ENCODE assay signal across 22 cellular contexts in the genomic region with DNA sequence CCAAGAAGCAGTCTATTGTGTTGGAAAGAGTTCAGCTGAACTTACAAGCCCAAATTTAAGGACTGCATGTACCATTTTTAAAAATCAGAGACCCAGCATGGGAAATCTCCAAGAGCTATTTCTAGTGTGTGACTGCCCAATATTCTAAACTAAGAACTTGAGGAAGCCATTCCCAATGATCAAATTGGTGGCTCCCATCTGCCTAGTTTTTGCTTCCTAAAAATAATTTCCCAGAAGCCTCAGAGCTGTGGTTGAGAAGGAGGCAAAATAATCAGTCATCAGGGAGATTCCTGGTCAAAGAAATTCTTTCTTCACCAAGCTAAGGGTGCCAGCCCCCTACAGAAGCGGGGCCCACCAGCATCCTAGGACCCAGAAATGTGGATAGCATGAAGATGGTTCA.
A peak's percentile ranks its signal among the peaks of the same experiment; 100 is the strongest.
DNase-seq lines count a peak whose midpoint lies in the region; ATAC-seq, FAIRE-seq and TF ChIP-seq lines count a peak whose summit lies in the region.
"Had no signal": no experiment of that assay in that cellular context is flagged by ENCODE, and none has a peak within 500 bp of the region (broad histone marks: within the 10 kb centered on the region; RNA-seq: fewer than 3 reads in every experiment).

No MANE protein-coding gene starts in this region.

- CTCF ChIA-PET in Caco-2 (lab: Charles Lee) = no interaction called here

- H3K4me2 ChIP-seq in GM23248 (ENCODE audit: unreplicated experiment) = peak overlapping the region; percentile 34
- peak overlapping the region; percentile 62 for H3K4me2 ChIP-seq in astrocyte (ENCODE audit: low read length)

- H2AFZ ChIP-seq in GM23248 (no peak overlapping the region), astrocyte (ENCODE audit: low read depth, low read length) (no peak overlapping the region)

- H3K9ac ChIP-seq in GM23248 = no peak overlapping the region
- H3K9ac ChIP-seq in astrocyte (ENCODE audit: low read length) = no peak overlapping the region

- peaks cover 20% of the 10 kb centered on the region for H3K27me3 Mint-ChIP-seq in astrocyte (ENCODE audit: low read depth, unreplicated experiment)
- peaks cover 18% of the 10 kb centered on the region for H3K27me3 Mint-ChIP-seq in Caco-2 (ENCODE audit: insufficient read depth, unreplicated experiment)

- H3K4me3 ChIP-seq in GM23248 (no peak overlapping the region), astrocyte (ENCODE audit: insufficient read depth, low read depth, low read length) (no peak overlapping the region), Caco-2 (ENCODE audit: low read depth, low read length) (no peak overlapping the region)

- H3K36me3 Mint-ChIP-seq in astrocyte (ENCODE audit: low read depth, unreplicated experiment) (no peaks in the 10 kb centered on the region), Caco-2 (ENCODE audit: insufficient read depth, unreplicated experiment) (no peaks in the 10 kb centered on the region)
- H3K36me3 Mint-ChIP-seq: CD8-positive, alpha-beta memory T cell had no signal

- TF ChIP-seq CTCF in astrocyte (IDR thresholded peaks at IDR 0.05; ENCODE audit: insufficient read depth, low read depth, low read length) (no peak), Caco-2 (IDR thresholded peaks at IDR 0.05; ENCODE audit: insufficient read depth in 1 of 2, low read depth in 1 of 2, low read length in 1 of 2, severe bottlenecking in 1 of 2, unreplicated experiment in 1 of 2) (no peak)

- WGBS in GM23248 (ENCODE audit: low coverage in 1 of 2, low lambda C conversion rate in 2 of 2, missing lambda C conversion rate in 2 of 2), 2 experiments = 84 to 86% methylated on average over 1 of the region's 1 CpG

- H3K79me2 ChIP-seq in GM23248 (ENCODE audit: insufficient read depth) = no peaks in the 10 kb centered on the region
- H3K79me2 ChIP-seq in astrocyte (ENCODE audit: insufficient read depth, low read length) = no peaks in the 10 kb centered on the region

- H4K20me1 ChIP-seq in GM23248 (ENCODE audit: insufficient read depth) (no peaks in the 10 kb centered on the region), astrocyte (ENCODE audit: insufficient read depth, low read length) (no peaks in the 10 kb centered on the region)

- TF ChIP-seq POLR2A in H54 (IDR thresholded peaks at IDR 0.05; ENCODE audit: low read depth, low read length) = no peak

- intact Hi-C loops in Caco-2 (cut with micrococcal nuclease; ENCODE audit: unreplicated experiment) = no loop called here

- in situ Hi-C loops in GM23248 (cut with MboI) = no loop called here

- H3K4me3 Mint-ChIP-seq in astrocyte (ENCODE audit: unreplicated experiment) (no peak overlapping the region), Caco-2 (ENCODE audit: unreplicated experiment) (no peak overlapping the region)
- H3K4me3 Mint-ChIP-seq: CD8-positive, alpha-beta memory T cell had no signal

- H3K4me1 ChIP-seq in GM23248 (ENCODE audit: insufficient read depth) (peaks cover 17% of the 10 kb centered on the region), astrocyte (ENCODE audit: insufficient read depth, low read length) (peaks cover 24% of the 10 kb centered on the region), Caco-2 (no peaks in the 10 kb centered on the region)

- POLR2A ChIA-PET in Caco-2 (lab: Charles Lee) = no interaction called here

- H3K9me3 ChIP-seq in GM23248 (ENCODE audit: low read depth) = no peaks in the 10 kb centered on the region
- no peaks in the 10 kb centered on the region for H3K9me3 ChIP-seq in astrocyte (ENCODE audit: insufficient read depth, low read depth, low read length)
- H3K9me3 ChIP-seq in Caco-2 = no peaks in the 10 kb centered on the region

- H3K27me3 ChIP-seq in GM23248 (replicated peaks; ENCODE audit: insufficient read depth) (no peaks in the 10 kb centered on the region), astrocyte (ENCODE audit: insufficient read depth, low read length) (no peaks in the 10 kb centered on the region), Caco-2 (replicated peaks; ENCODE audit: control insufficient read depth, insufficient read depth, low read length) (no peaks in the 10 kb centered on the region)

- ATAC-seq in HG03378 (IDR thresholded peaks at IDR 0.05; ENCODE audit: unreplicated experiment) = no peak
- ATAC-seq: Right ventricle myocardium inferior had no signal

- H3K36me3 ChIP-seq in GM23248 (ENCODE audit: low read depth) = no peaks in the 10 kb centered on the region
- H3K36me3 ChIP-seq in astrocyte (ENCODE audit: insufficient read depth, low read length) = no peaks in the 10 kb centered on the region
- no peaks in the 10 kb centered on the region for H3K36me3 ChIP-seq in Caco-2 (ENCODE audit: control insufficient read depth, insufficient read depth, low read length)

- H3K9me3 Mint-ChIP-seq in astrocyte (ENCODE audit: unreplicated experiment) (no peaks in the 10 kb centered on the region), Caco-2 (ENCODE audit: unreplicated experiment) (no peaks in the 10 kb centered on the region)

- no peaks in the 10 kb centered on the region for H3K9me2 ChIP-seq in GM23248 (ENCODE audit: insufficient read depth)

- H3K27ac Mint-ChIP-seq in astrocyte (ENCODE audit: unreplicated experiment) (no peak overlapping the region), Caco-2 (ENCODE audit: unreplicated experiment) (no peak overlapping the region)
- H3K27ac Mint-ChIP-seq: CD8-positive, alpha-beta memory T cell had no signal

- BruUV-seq in Caco-2 (replicated peaks; lab: Mats Ljungman, UMichigan) = no TSS peak

- H3K27ac ChIP-seq in GM23248 (peak overlapping the region; percentile 16), astrocyte (ENCODE audit: low read depth, low read length) (peak overlapping the region; percentile 6)
- H3K27ac ChIP-seq: C4-2B had no signal

- no peak for FAIRE-seq in astrocyte (lab: Jason Lieb, UNC)
- no peak for FAIRE-seq in H54 (lab: Jason Lieb, UNC)
- FAIRE-seq: D721Med, GM18507, RCC 7860 had no signal

- peaks cover 20% of the 10 kb centered on the region for H3F3A ChIP-seq in GM23248 (ENCODE audit: insufficient read depth)

- DNase-seq in GM23248 = no peak
- no peak for DNase-seq in astrocyte (ENCODE audit: low read depth)
- DNase-seq in myocyte (ENCODE audit: low read depth) = peak; percentile 59
- no peak for DNase-seq in H54 (ENCODE audit: insufficient read length, low spot score)
- no peak for DNase-seq in putamen (ENCODE audit: low spot score)
- DNase-seq in Caco-2 = no peak
- DNase-seq: ACHN; CD8-positive, alpha-beta memory T cell; DMS53; GDM1; Karpas-422; NCI-H1694 treated with DMSO at 0.1 percent for 48 hours; NCI-H2081 treated with DMSO at 0.1 percent for 48 hours; NCI-H446; NCI-H526; OCI-M1 had no signal

- H3K4me1 Mint-ChIP-seq in astrocyte (ENCODE audit: low read depth, unreplicated experiment) (peaks cover 5% of the 10 kb centered on the region), Caco-2 (ENCODE audit: low read depth, unreplicated experiment) (no peaks in the 10 kb centered on the region)
- H3K4me1 Mint-ChIP-seq: CD8-positive, alpha-beta memory T cell had no signal
